9 cellular contexts compared by ENCODE assay signal in the genomic region with DNA sequence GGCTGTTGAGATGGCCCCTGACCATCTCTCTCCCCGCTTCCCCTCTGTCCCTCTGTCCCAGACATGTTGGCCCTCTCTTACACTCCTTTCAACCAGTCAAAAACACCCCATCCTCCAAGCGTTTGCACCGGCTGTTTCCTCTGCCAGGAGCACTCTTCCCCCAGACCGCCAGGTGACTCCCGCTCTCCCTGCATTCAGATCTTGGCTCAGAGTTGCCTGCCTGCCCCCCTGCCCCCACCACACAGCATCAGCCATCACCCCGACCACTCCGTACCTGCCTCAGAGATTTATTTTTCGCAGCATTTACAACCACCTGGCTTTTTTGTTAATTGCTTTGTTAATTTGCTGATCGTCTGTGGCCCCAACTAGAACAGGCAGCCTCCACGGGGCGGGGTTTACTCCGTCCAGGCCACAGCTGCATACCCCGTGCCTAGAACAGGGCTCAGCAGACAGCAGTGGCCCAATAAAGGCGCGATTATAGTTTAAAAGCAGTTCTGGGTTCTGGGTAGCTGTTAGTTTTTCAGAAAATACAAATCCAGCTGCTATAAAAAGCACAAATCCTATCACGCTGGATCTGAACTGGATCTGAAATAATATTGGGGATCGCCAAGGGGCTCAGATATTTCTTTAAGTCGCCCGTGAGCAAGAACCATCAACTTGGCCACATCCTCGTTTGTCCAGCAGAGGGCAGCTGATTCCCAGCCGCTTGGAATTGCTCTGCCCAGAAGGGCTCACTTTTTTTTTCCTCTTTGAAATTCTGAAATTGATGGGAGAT.
A peak's percentile ranks its signal among the peaks of the same experiment; 100 is the strongest.
DNase-seq lines count a peak whose midpoint lies in the region; ATAC-seq, FAIRE-seq and TF ChIP-seq lines count a peak whose summit lies in the region.
"Had no signal": no experiment of that assay in that cellular context is flagged by ENCODE, and none has a peak within 500 bp of the region (broad histone marks: within the 10 kb centered on the region; RNA-seq: fewer than 3 reads in every experiment).

No MANE protein-coding gene starts in this region.

- DNase-seq in CMK (ENCODE audit: low read depth) (peak; percentile 11), HFFc6 (peak; percentile 57), PC-9 (peak; percentile 35 to 49), astrocyte (ENCODE audit: low read depth) (peak; percentile 42), hypothalamus (lab: John Stamatoyannopoulos, UW) (peak in 35 of 51 donors; percentile 5 to 68 (median 33)), smooth muscle cell (lab: John Stamatoyannopoulos, UW; ENCODE audit: unreplicated experiment) (peak; percentile 25)
- no peak for DNase-seq in activated T-helper 2 cell treated with anti-CD3 and anti-CD28 coated beads, Interferon-gamma antibody, Interleukin-2, Interleukin-4, amounts not matched to agents 10 μg/mL and 5 μg/mL and 100 μg/mL, durations not matched to agents 14 hours and 24 hours and 36 hours (ENCODE audit: low spot score)

- 57% methylated on average over 21 of the region's 21 CpGs for WGBS in smooth muscle cell (ENCODE audit: low lambda C conversion rate)

- H3K79me2 ChIP-seq in PC-9 (ENCODE audit: low read depth) = no peaks in the 10 kb centered on the region
- no peaks in the 10 kb centered on the region for H3K79me2 ChIP-seq in astrocyte (ENCODE audit: insufficient read depth, low read length)
- H3K79me2 ChIP-seq in smooth muscle cell (ENCODE audit: low read depth) = no peaks in the 10 kb centered on the region

- H3K9me3 Mint-ChIP-seq in HFFc6 (no peaks in the 10 kb centered on the region), astrocyte (ENCODE audit: unreplicated experiment) (no peaks in the 10 kb centered on the region)
- no peaks in the 10 kb centered on the region for H3K9me3 Mint-ChIP-seq in activated T-helper 2 cell treated with anti-CD3 and anti-CD28 coated beads, Interferon-gamma antibody, Interleukin-2, Interleukin-4, amounts not matched to agents 10 μg/mL and 5 μg/mL and 100 μg/mL, durations not matched to agents 14 hours and 24 hours and 36 hours

- TF ChIP-seq CTCF in HFFc6 (IDR thresholded peaks at IDR 0.05) (peak; percentile 94), PC-9 (conservative IDR thresholded peaks at IDR 0.05) (peak; percentile 81), astrocyte (IDR thresholded peaks at IDR 0.05; ENCODE audit: insufficient read depth, low read depth, low read length) (peak; percentile 83), smooth muscle cell (IDR thresholded peaks at IDR 0.05; ENCODE audit: borderline replicate concordance, insufficient read depth, poor library complexity, severe bottlenecking) (peak; percentile 77)

- H3K4me1 Mint-ChIP-seq in HFFc6 (ENCODE audit: low read depth) = peaks cover 22% of the 10 kb centered on the region
- H3K4me1 Mint-ChIP-seq in astrocyte (ENCODE audit: low read depth, unreplicated experiment) = peaks cover 2% of the 10 kb centered on the region
- no peaks in the 10 kb centered on the region for H3K4me1 Mint-ChIP-seq in activated T-helper 2 cell treated with anti-CD3 and anti-CD28 coated beads, Interferon-gamma antibody, Interleukin-2, Interleukin-4, amounts not matched to agents 10 μg/mL and 5 μg/mL and 100 μg/mL, durations not matched to agents 14 hours and 24 hours and 36 hours (ENCODE audit: low read depth)
- H3K4me1 Mint-ChIP-seq: IgD-negative memory B cell had no signal

- H3K27ac ChIP-seq in PC-9 = no peak overlapping the region
- H3K27ac ChIP-seq in astrocyte (ENCODE audit: low read depth, low read length) = no peak overlapping the region
- no peak overlapping the region for H3K27ac ChIP-seq in smooth muscle cell (ENCODE audit: low read depth)

- no peaks in the 10 kb centered on the region for H3K9me2 ChIP-seq in PC-9 (ENCODE audit: insufficient read depth)

- H3K4me1 ChIP-seq in PC-9 (replicated peaks; ENCODE audit: insufficient read depth) (no peaks in the 10 kb centered on the region), astrocyte (ENCODE audit: insufficient read depth, low read length) (peaks cover 6% of the 10 kb centered on the region), smooth muscle cell (ENCODE audit: low read depth) (peaks cover 14% of the 10 kb centered on the region)

- H3K27ac Mint-ChIP-seq in HFFc6 (no peak overlapping the region), astrocyte (ENCODE audit: unreplicated experiment) (no peak overlapping the region)
- H3K27ac Mint-ChIP-seq in activated T-helper 2 cell treated with anti-CD3 and anti-CD28 coated beads, Interferon-gamma antibody, Interleukin-2, Interleukin-4, amounts not matched to agents 10 μg/mL and 5 μg/mL and 100 μg/mL, durations not matched to agents 14 hours and 24 hours and 36 hours = no peak overlapping the region
- H3K27ac Mint-ChIP-seq: IgD-negative memory B cell had no signal

- FAIRE-seq in astrocyte (lab: Jason Lieb, UNC) = peak; percentile 41

- H3K27me3 ChIP-seq in PC-9 (ENCODE audit: insufficient read depth, low read depth) (peaks cover 94% of the 10 kb centered on the region), astrocyte (ENCODE audit: insufficient read depth, low read length) (no peaks in the 10 kb centered on the region), smooth muscle cell (ENCODE audit: low read depth) (no peaks in the 10 kb centered on the region)

- H3K27me3 Mint-ChIP-seq in HFFc6 (ENCODE audit: insufficient read depth) = peaks cover 24% of the 10 kb centered on the region
- peaks cover 57% of the 10 kb centered on the region for H3K27me3 Mint-ChIP-seq in astrocyte (ENCODE audit: low read depth, unreplicated experiment)
- peaks cover 3% of the 10 kb centered on the region for H3K27me3 Mint-ChIP-seq in activated T-helper 2 cell treated with anti-CD3 and anti-CD28 coated beads, Interferon-gamma antibody, Interleukin-2, Interleukin-4, amounts not matched to agents 10 μg/mL and 5 μg/mL and 100 μg/mL, durations not matched to agents 14 hours and 24 hours and 36 hours (ENCODE audit: low read depth)

- no peaks in the 10 kb centered on the region for H3K36me3 ChIP-seq in PC-9 (ENCODE audit: low read depth)
- H3K36me3 ChIP-seq in astrocyte (ENCODE audit: insufficient read depth, low read length) = no peaks in the 10 kb centered on the region
- H3K36me3 ChIP-seq in smooth muscle cell (ENCODE audit: low read depth) = no peaks in the 10 kb centered on the region

- H2AFZ ChIP-seq in PC-9 (no peak overlapping the region), astrocyte (ENCODE audit: low read depth, low read length) (no peak overlapping the region), smooth muscle cell (ENCODE audit: low read depth) (no peak overlapping the region)

- H3K4me3 ChIP-seq in PC-9 (no peak overlapping the region), astrocyte (ENCODE audit: insufficient read depth, low read depth, low read length) (no peak overlapping the region), smooth muscle cell (no peak overlapping the region)

- no peak overlapping the region for H3K9ac ChIP-seq in astrocyte (ENCODE audit: low read length)
- H3K9ac ChIP-seq in smooth muscle cell (ENCODE audit: low read depth) = no peak overlapping the region

- CTCF ChIA-PET in PC-9 (lab: Charles Lee) = interaction anchor here (0.7 to 1.4 kb wide), 2 partner anchors 334 to 445 kb away, joined by 6 read pairs; no protein-coding TSS in a partner anchor

- H3K9me3 ChIP-seq in PC-9 (ENCODE audit: insufficient read depth, low read depth) = no peaks in the 10 kb centered on the region
- H3K9me3 ChIP-seq in astrocyte (ENCODE audit: insufficient read depth, low read depth, low read length) = no peaks in the 10 kb centered on the region
- H3K9me3 ChIP-seq in smooth muscle cell (replicated peaks; ENCODE audit: low read depth) = no peaks in the 10 kb centered on the region

- ATAC-seq in GM18868 (IDR thresholded peaks at IDR 0.05; ENCODE audit: unreplicated experiment) = no peak

- intact Hi-C loops in PC-9 (cut with micrococcal nuclease; ENCODE audit: unreplicated experiment) = loop anchor here (1.0 kb wide), 1 partner anchor 448 kb away; no protein-coding TSS in a partner anchor
- intact Hi-C loops in activated T-helper 2 cell treated with anti-CD3 and anti-CD28 coated beads, Interferon-gamma antibody, Interleukin-2, Interleukin-4, amounts not matched to agents 10 μg/mL and 5 μg/mL and 100 μg/mL, durations not matched to agents 14 hours and 24 hours and 36 hours (cut with micrococcal nuclease) = loop anchor here (10.0 kb wide), 1 partner anchor 452 kb away; no protein-coding TSS in a partner anchor

- BruUV-seq in PC-9 (replicated peaks; lab: Mats Ljungman, UMichigan) = no TSS peak

- H3K36me3 Mint-ChIP-seq in HFFc6 (ENCODE audit: low read depth) = no peaks in the 10 kb centered on the region
- H3K36me3 Mint-ChIP-seq in astrocyte (ENCODE audit: low read depth, unreplicated experiment) = no peaks in the 10 kb centered on the region
- H3K36me3 Mint-ChIP-seq in activated T-helper 2 cell treated with anti-CD3 and anti-CD28 coated beads, Interferon-gamma antibody, Interleukin-2, Interleukin-4, amounts not matched to agents 10 μg/mL and 5 μg/mL and 100 μg/mL, durations not matched to agents 14 hours and 24 hours and 36 hours (ENCODE audit: low read depth) = no peaks in the 10 kb centered on the region
- H3K36me3 Mint-ChIP-seq: IgD-negative memory B cell had no signal

- H3K4me2 ChIP-seq in PC-9 (no peak overlapping the region), astrocyte (ENCODE audit: low read length) (no peak overlapping the region), smooth muscle cell (no peak overlapping the region)

- H3F3A ChIP-seq in PC-9 (ENCODE audit: insufficient read depth, low read depth) = no peaks in the 10 kb centered on the region
- H3F3A ChIP-seq in smooth muscle cell (ENCODE audit: low read depth) = no peaks in the 10 kb centered on the region

- no peak overlapping the region for H3K4me3 Mint-ChIP-seq in HFFc6
- no peak overlapping the region for H3K4me3 Mint-ChIP-seq in astrocyte (ENCODE audit: unreplicated experiment)
- no peak overlapping the region for H3K4me3 Mint-ChIP-seq in activated T-helper 2 cell treated with anti-CD3 and anti-CD28 coated beads, Interferon-gamma antibody, Interleukin-2, Interleukin-4, amounts not matched to agents 10 μg/mL and 5 μg/mL and 100 μg/mL, durations not matched to agents 14 hours and 24 hours and 36 hours (ENCODE audit: low read depth)
- H3K4me3 Mint-ChIP-seq: IgD-negative memory B cell had no signal

- no peaks in the 10 kb centered on the region for H4K20me1 ChIP-seq in PC-9 (ENCODE audit: insufficient read depth)
- no peaks in the 10 kb centered on the region for H4K20me1 ChIP-seq in astrocyte (ENCODE audit: insufficient read depth, low read length)
- H4K20me1 ChIP-seq in smooth muscle cell (ENCODE audit: low read depth) = no peaks in the 10 kb centered on the region

- POLR2A ChIA-PET in PC-9 (lab: Charles Lee; ENCODE audit: unreplicated experiment) = no interaction called here
